9 cellular contexts compared by ENCODE assay signal in genomic region chr17:46841561-46842379, GRCh38. TPM values are rescaled to one million over a fixed set of nuclear protein-coding genes. Genes with fewer than 3 reads are reported as not detected.
DNase-seq lines count a peak whose midpoint lies in the region; ATAC-seq and TF ChIP-seq lines count a peak whose summit lies in the region.
"Had no signal": no experiment of that assay in that cellular context is flagged by ENCODE, and none has a peak within 500 bp of the region (broad histone marks: within the 10 kb centered on the region; RNA-seq: fewer than 3 reads in every experiment).

No MANE protein-coding gene starts in this region.

- no peak overlapping the region for H4K91ac ChIP-seq in neuronal stem cell (ENCODE audit: low read depth, low read length, poor library complexity)

- no peaks in the 10 kb centered on the region for H3K9me3 Mint-ChIP-seq in endothelial cell (ENCODE audit: unreplicated experiment)

- H3K4ac ChIP-seq in neuronal stem cell (ENCODE audit: low read length) = no peak overlapping the region

- no peak overlapping the region for H3K4me3 Mint-ChIP-seq in endothelial cell (ENCODE audit: unreplicated experiment)

- TF ChIP-seq POLR2A in ovary (IDR thresholded peaks at IDR 0.05) = no peak

- WGBS in neuronal stem cell (ENCODE audit: extremely low coverage in 2 of 2, insufficient read length in 2 of 2, insufficient replicate concordance in 1 of 2), 2 donors = no CpG with 5 or more reads among the region's 43 CpGs
- 12 to 15% (median 14%) methylated on average over 41 to 43 of the region's 43 CpGs for WGBS in ovary, 3 donors

- peaks cover 2% of the 10 kb centered on the region for H3K27me3 Mint-ChIP-seq in endothelial cell (ENCODE audit: unreplicated experiment)

- peak overlapping the region; percentile 59 for H2BK15ac ChIP-seq in neuronal stem cell (ENCODE audit: low read length)

- no peaks in the 10 kb centered on the region for H3K36me3 Mint-ChIP-seq in endothelial cell (ENCODE audit: low read depth, unreplicated experiment)

- ATAC-seq in GM19035 (IDR thresholded peaks at IDR 0.05; ENCODE audit: unreplicated experiment) = no peak

- H3K27ac ChIP-seq in neuronal stem cell (replicated peaks; ENCODE audit: low read length) = no peak overlapping the region
- H3K27ac ChIP-seq in ovary = no peak overlapping the region
- H3K27ac ChIP-seq: HL-60 had no signal

- intact Hi-C loops in ovary (cut with DNase I) = no loop called here

- no peak overlapping the region for H2BK12ac ChIP-seq in neuronal stem cell (ENCODE audit: low read length)

- H3K36me3 ChIP-seq in neuronal stem cell (replicated peaks in 1 of 2; ENCODE audit: control insufficient read depth in 2 of 2, insufficient read depth in 2 of 2, low read length in 2 of 2) = no peaks in the 10 kb centered on the region
- H3K36me3 ChIP-seq in ovary = no peaks in the 10 kb centered on the region

- peak; percentile 94 for TF ChIP-seq CTCF in endothelial cell (IDR thresholded peaks at IDR 0.05; ENCODE audit: unreplicated experiment)
- no peak for TF ChIP-seq CTCF in ovary (IDR thresholded peaks at IDR 0.05)

- no peak for TF ChIP-seq EP300 in ovary (IDR thresholded peaks at IDR 0.05)

- H3K27me3 ChIP-seq in neuronal stem cell (ENCODE audit: control insufficient read depth in 3 of 3, insufficient read depth in 3 of 3, low read depth in 1 of 3, low read length in 3 of 3) (peaks cover 3 to 20% (median 3%) of the 10 kb centered on the region in 3 experiments), ovary (no peaks in the 10 kb centered on the region)

- H2BK5ac ChIP-seq in neuronal stem cell (ENCODE audit: low read length) = peak overlapping the region; percentile 48

- H3K18ac ChIP-seq in neuronal stem cell (ENCODE audit: low read length) = peak overlapping the region; percentile 70

- H3K4me1 ChIP-seq in neuronal stem cell (ENCODE audit: control insufficient read depth in 2 of 2, insufficient read depth in 1 of 2, low read depth in 1 of 2, low read length in 2 of 2) = peaks cover 0 to 3% of the 10 kb centered on the region in 2 donors
- H3K4me1 ChIP-seq in ovary (ENCODE audit: insufficient read depth) = no peaks in the 10 kb centered on the region

- H3K9me3 ChIP-seq in neuronal stem cell (replicated peaks in 1 of 2; ENCODE audit: control insufficient read depth in 2 of 2, insufficient read depth in 1 of 2, low read depth in 1 of 2, low read length in 2 of 2) = peaks cover 7 to 14% of the 10 kb centered on the region in 2 donors
- H3K9me3 ChIP-seq in ovary = peaks cover 0 to 5% of the 10 kb centered on the region in 2 donors

- DNase-seq in D341Med (ENCODE audit: low spot score) = peak; percentile 96
- DNase-seq in NCI-H345 (lab: John Stamatoyannopoulos, UW) = peak; percentile 24
- DNase-seq in endothelial cell (ENCODE audit: low spot score) = peak; percentile 73
- DNase-seq in neuronal stem cell (ENCODE audit: low spot score) = no peak
- no peak for DNase-seq in ovary
- DNase-seq in Kasumi-1 (lab: John Stamatoyannopoulos, UW) = no peak
- no peak for DNase-seq in effector CD4-positive, alpha-beta T cell

- H3K4me3 ChIP-seq in neuronal stem cell (ENCODE audit: low read length in 2 of 2) = no peak overlapping the region
- H3K4me3 ChIP-seq in ovary = no peak overlapping the region

- H3K4me2 ChIP-seq in neuronal stem cell (ENCODE audit: insufficient read depth, low read length, poor library complexity, severe bottlenecking) = peak overlapping the region; percentile 32

- peak overlapping the region; percentile 82 for H2AFZ ChIP-seq in neuronal stem cell (ENCODE audit: low read length)

- H2AK5ac ChIP-seq in neuronal stem cell (ENCODE audit: low read depth, low read length) = no peak overlapping the region

- H3K27ac Mint-ChIP-seq in endothelial cell (ENCODE audit: unreplicated experiment) = no peak overlapping the region

- no peak overlapping the region for H2BK120ac ChIP-seq in neuronal stem cell (ENCODE audit: low read depth, low read length)

- no peak overlapping the region for H3K9ac ChIP-seq in neuronal stem cell (ENCODE audit: low read depth, low read length, poor library complexity)

- H3K23ac ChIP-seq in neuronal stem cell (ENCODE audit: low read depth, low read length, poor library complexity) = peak overlapping the region; percentile 83

- no peak overlapping the region for H4K8ac ChIP-seq in neuronal stem cell (ENCODE audit: low read depth, low read length)

- peaks cover 14% of the 10 kb centered on the region for H3K4me1 Mint-ChIP-seq in endothelial cell (ENCODE audit: unreplicated experiment)

- no peaks in the 10 kb centered on the region for H3K79me1 ChIP-seq in neuronal stem cell (ENCODE audit: low read depth, low read length)

- H3K14ac ChIP-seq in neuronal stem cell (ENCODE audit: low read length) = no peak overlapping the region

RNA-seq across cellular contexts. Expression of gene WNT9B, which starts 9.6 kb away (rescaled TPM):
- total RNA-seq in endothelial cell (ENCODE audit: unreplicated experiment) (0.26 TPM), ovary (under 1 TPM in 1 of 7 donors, not detected in 6; 0.50 TPM)
- polyA plus RNA-seq in neuronal stem cell (2013, experiment 1 of 2) = not detected
- not detected for polyA plus RNA-seq in neuronal stem cell (2013, experiment 2 of 2)
- polyA plus RNA-seq in ovary = under 1 TPM; 0.08 to 0.10 TPM

RNA-seq across cellular contexts. Expression of gene WNT3, which starts 23.3 kb away (rescaled TPM):
- total RNA-seq in endothelial cell (ENCODE audit: unreplicated experiment) (14.4 TPM), ovary (under 1 TPM in 6 of 7 donors, not detected in 1; 0.23 to 0.87 (median 0.54) TPM)
- 6.1 TPM for polyA plus RNA-seq in neuronal stem cell (2013, experiment 1 of 2)
- 6.0 TPM for polyA plus RNA-seq in neuronal stem cell (2013, experiment 2 of 2)
- polyA plus RNA-seq in ovary = 1 to 10 TPM in 1 of 2 donors, under 1 TPM in 1; 0.52 to 1.7 TPM

Comparison
In these comparisons a context has a peak if more than half of its experiments do, and no peak if none do; other contexts are left out.
1. DNase-seq: peak in D341Med (single experiment), NCI-H345 (single experiment) and endothelial cell (single experiment); none in neuronal stem cell (single experiment), ovary (0 of 5), Kasumi-1 (0 of 2) and effector CD4-positive, alpha-beta T cell (single experiment).